Comparison of ENCODE assay signal across 8 cellular contexts in the genomic region with DNA sequence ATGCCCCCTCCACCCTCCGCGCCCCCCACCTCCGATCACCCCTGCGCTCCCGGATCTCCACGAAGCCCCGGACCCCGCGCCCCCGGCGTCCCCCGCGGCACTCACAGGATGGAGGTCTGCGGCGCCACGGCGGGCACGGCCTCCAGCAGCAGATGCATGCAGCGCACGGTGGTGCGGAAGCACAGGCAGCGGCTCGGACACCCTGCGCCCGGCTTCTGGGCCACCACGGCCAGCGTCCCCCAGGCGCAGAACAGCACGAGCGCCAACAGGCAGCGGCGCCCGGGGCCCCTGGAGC. TPM values are rescaled to one million over a fixed set of nuclear protein-coding genes. Genes with fewer than 3 reads are reported as not detected.
A peak's percentile ranks its signal among the peaks of the same experiment; 100 is the strongest.
DNase-seq lines count a peak whose midpoint lies in the region; ATAC-seq, FAIRE-seq and TF ChIP-seq lines count a peak whose summit lies in the region.

No MANE protein-coding gene starts in this region.

- H3K4me3 ChIP-seq in BLaER1, result peak overlapping the region; percentile 89
- peak overlapping the region; percentile 91 for H3K4me3 ChIP-seq in RWPE2 (ENCODE audit: severe bottlenecking)
- H3K4me3 ChIP-seq in fibroblast of the aortic adventitia (ENCODE audit: low read depth, low read length), result peak overlapping the region; percentile 81
- H3K4me3 ChIP-seq in neuron (ENCODE audit: low read length), result peak overlapping the region; percentile 45

- peak; percentile 38; the same call in 2 of the 3 replicates for ATAC-seq in RWPE2 (ENCODE audit: low read depth)
- ATAC-seq in GM18873 (IDR thresholded peaks at IDR 0.05; ENCODE audit: low FRiP score, unreplicated experiment), result no peak
- ATAC-seq in stimulated activated memory B cell treated with anti-CD40 and anti-IgM and Interleukin-4, amounts not matched to agents 10 μg/mL and 1 μg/mL and 100 μg/mL, for 72 hours, result no peak
- ATAC-seq in activated T-helper 17 cell treated with anti-CD3 and anti-CD28 coated beads, Interleukin-2, amount 50 U/mL, for 72 hours (replicated peaks), result no peak

- no peak overlapping the region for H3K4me3 Mint-ChIP-seq in stimulated activated memory B cell treated with anti-CD40 and anti-IgM and Interleukin-4, amounts not matched to agents 10 μg/mL and 1 μg/mL and 100 μg/mL, for 72 hours
- H3K4me3 Mint-ChIP-seq in activated T-helper 17 cell treated with anti-CD3 and anti-CD28 coated beads, Interleukin-2, amount 50 U/mL, for 72 hours, result no peak overlapping the region

- H3K27ac ChIP-seq in BLaER1, result peak overlapping the region; percentile 94
- H3K27ac ChIP-seq in RWPE2 (ENCODE audit: poor library complexity, severe bottlenecking), result peak overlapping the region; percentile 84

- DNase-seq in RWPE2 (ENCODE audit: low spot score) (peak; percentile 64), fibroblast of the aortic adventitia (ENCODE audit: low read depth) (peak; percentile 40), D721Med (ENCODE audit: insufficient read length, low spot score) (no peak)

- no peak overlapping the region for H3K27ac Mint-ChIP-seq in stimulated activated memory B cell treated with anti-CD40 and anti-IgM and Interleukin-4, amounts not matched to agents 10 μg/mL and 1 μg/mL and 100 μg/mL, for 72 hours
- H3K27ac Mint-ChIP-seq in activated T-helper 17 cell treated with anti-CD3 and anti-CD28 coated beads, Interleukin-2, amount 50 U/mL, for 72 hours, result no peak overlapping the region

- no peak for TF ChIP-seq CTCF in RWPE2 (IDR thresholded peaks at IDR 0.05; ENCODE audit: poor library complexity, severe bottlenecking)
- TF ChIP-seq CTCF in fibroblast of the aortic adventitia (IDR thresholded peaks at IDR 0.05; ENCODE audit: insufficient read depth, low read length), result no peak
- TF ChIP-seq CTCF in D721Med (IDR thresholded peaks at IDR 0.05; ENCODE audit: insufficient read depth, missing control alignments), result no peak

- H3K36me3 ChIP-seq in BLaER1, result peaks cover 37% of the 10 kb centered on the region
- H3K36me3 ChIP-seq in RWPE2 (ENCODE audit: low read depth), result peaks cover 18% of the 10 kb centered on the region
- no peaks in the 10 kb centered on the region for H3K36me3 ChIP-seq in neuron (ENCODE audit: insufficient read depth, low read length)

- H3K4me1 ChIP-seq in BLaER1 (peaks cover 72% of the 10 kb centered on the region), RWPE2 (ENCODE audit: insufficient read depth, poor library complexity, severe bottlenecking) (no peaks in the 10 kb centered on the region), neuron (ENCODE audit: insufficient read depth, low read length) (no peaks in the 10 kb centered on the region)

- no peaks in the 10 kb centered on the region for H3K4me1 Mint-ChIP-seq in stimulated activated memory B cell treated with anti-CD40 and anti-IgM and Interleukin-4, amounts not matched to agents 10 μg/mL and 1 μg/mL and 100 μg/mL, for 72 hours
- H3K4me1 Mint-ChIP-seq in activated T-helper 17 cell treated with anti-CD3 and anti-CD28 coated beads, Interleukin-2, amount 50 U/mL, for 72 hours, result no peaks in the 10 kb centered on the region

- peaks cover 2% of the 10 kb centered on the region for H3K9me3 Mint-ChIP-seq in stimulated activated memory B cell treated with anti-CD40 and anti-IgM and Interleukin-4, amounts not matched to agents 10 μg/mL and 1 μg/mL and 100 μg/mL, for 72 hours
- H3K9me3 Mint-ChIP-seq in activated T-helper 17 cell treated with anti-CD3 and anti-CD28 coated beads, Interleukin-2, amount 50 U/mL, for 72 hours, result no peaks in the 10 kb centered on the region

- peaks cover 42% of the 10 kb centered on the region for H4K20me1 ChIP-seq in BLaER1

- H3K9me3 ChIP-seq in BLaER1 (peaks cover 5% of the 10 kb centered on the region), RWPE2 (ENCODE audit: severe bottlenecking) (no peaks in the 10 kb centered on the region), neuron (ENCODE audit: low read length) (peaks cover 2% of the 10 kb centered on the region)

- FAIRE-seq in D721Med (lab: Jason Lieb, UNC), result no peak

- H2AFZ ChIP-seq in neuron (ENCODE audit: low read depth, low read length), result no peak overlapping the region

- no peaks in the 10 kb centered on the region for H3K36me3 Mint-ChIP-seq in stimulated activated memory B cell treated with anti-CD40 and anti-IgM and Interleukin-4, amounts not matched to agents 10 μg/mL and 1 μg/mL and 100 μg/mL, for 72 hours
- H3K36me3 Mint-ChIP-seq in activated T-helper 17 cell treated with anti-CD3 and anti-CD28 coated beads, Interleukin-2, amount 50 U/mL, for 72 hours (ENCODE audit: low read depth), result no peaks in the 10 kb centered on the region

- peak overlapping the region; percentile 93 for H3K9ac ChIP-seq in BLaER1

- peak overlapping the region; percentile 93 for H3K4me2 ChIP-seq in BLaER1

- peaks cover 65% of the 10 kb centered on the region for H3K27me3 Mint-ChIP-seq in stimulated activated memory B cell treated with anti-CD40 and anti-IgM and Interleukin-4, amounts not matched to agents 10 μg/mL and 1 μg/mL and 100 μg/mL, for 72 hours
- peaks cover 37% of the 10 kb centered on the region for H3K27me3 Mint-ChIP-seq in activated T-helper 17 cell treated with anti-CD3 and anti-CD28 coated beads, Interleukin-2, amount 50 U/mL, for 72 hours

- H3K27me3 ChIP-seq in BLaER1 (no peaks in the 10 kb centered on the region), RWPE2 (ENCODE audit: insufficient read depth, poor library complexity, severe bottlenecking) (no peaks in the 10 kb centered on the region), neuron (ENCODE audit: insufficient read depth, low read length) (no peaks in the 10 kb centered on the region)

RNA-seq across cellular contexts. Expression of gene PXDN, which starts 0.2 kb away (rescaled TPM):
- total RNA-seq in fibroblast of the aortic adventitia (ENCODE audit: low replicate concordance), result 55.5 and 137 TPM in 2 replicates
- total RNA-seq in activated T-helper 17 cell treated with anti-CD3 and anti-CD28 coated beads, Interleukin-2, amount 50 U/mL, for 72 hours, result not detected

Comparison
In these comparisons a context has a peak if more than half of its experiments do, and no peak if none do; other contexts are left out.
1. RNA of gene PXDN, which starts 0.2 kb away (total RNA-seq): 55.5 to 137 TPM in fibroblast of the aortic adventitia; not detected in activated T-helper 17 cell treated with anti-CD3 and anti-CD28 coated beads, Interleukin-2, amount 50 U/mL, for 72 hours; every median in the first group is over 10 times any median in the second.
2. Peak in every context shown above with its lines, with median percentiles within 50 percentile points of each other: H3K4me3 ChIP-seq.